ENCODE assay signal across 1 cellular context in the genomic region with DNA sequence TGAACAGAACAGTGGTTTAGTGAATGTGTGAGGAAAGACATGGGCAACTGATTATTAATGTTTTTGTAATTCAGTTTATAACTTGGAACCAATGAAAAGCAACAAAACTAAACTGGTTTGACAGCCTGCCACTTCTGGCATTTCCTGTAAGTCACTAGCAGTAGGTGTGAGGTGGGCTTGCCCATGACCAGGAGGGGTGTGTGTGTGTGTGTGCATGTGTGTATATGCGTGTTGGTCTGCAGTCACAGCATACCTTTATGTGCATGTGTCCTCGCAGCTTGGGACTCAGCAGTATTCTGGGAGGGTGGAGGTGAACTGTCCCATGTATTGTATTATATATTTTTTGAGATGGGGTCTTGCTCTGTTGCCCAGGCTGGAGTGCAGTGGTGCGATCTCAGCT.
TF ChIP-seq lines count a peak whose summit lies in the region.

No MANE protein-coding gene starts in this region.

TF ChIP-seq in H1, 55 proteins besides CTCF, POLR2A, EP300 and RAD21:
- TF ChIP-seq, protein P1, sequence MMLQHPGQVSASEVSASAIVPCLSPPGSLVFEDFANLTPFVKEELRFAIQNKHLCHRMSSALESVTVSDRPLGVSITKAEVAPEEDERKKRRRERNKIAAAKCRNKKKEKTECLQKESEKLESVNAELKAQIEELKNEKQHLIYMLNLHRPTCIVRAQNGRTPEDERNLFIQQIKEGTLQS (IDR thresholded peaks at IDR 0.05; ENCODE audit: insufficient read depth, low read depth, low read length) = no peak
- TF ChIP-seq GTF2F1 (IDR thresholded peaks at IDR 0.05; ENCODE audit: borderline replicate concordance, low read depth, low read length) = no peak
- no peak for TF ChIP-seq EGR1 (IDR thresholded peaks at IDR 0.05; ENCODE audit: borderline replicate concordance, low read depth, low read length)
- TF ChIP-seq ZNF274 (IDR thresholded peaks at IDR 0.05; ENCODE audit: borderline replicate concordance, extremely low read depth, low read length) = no peak
- TF ChIP-seq CREB1 (IDR thresholded peaks at IDR 0.05) = no peak
- TF ChIP-seq BCL11A (IDR thresholded peaks at IDR 0.05; ENCODE audit: low read depth in 2 of 2, low read length in 2 of 2) = no peak
- no peak for TF ChIP-seq SIX5 (IDR thresholded peaks at IDR 0.05; ENCODE audit: low read depth, low read length)
- no peak for TF ChIP-seq HDAC2 (IDR thresholded peaks at IDR 0.05; ENCODE audit: borderline replicate concordance in 1 of 2, low read depth in 2 of 2, low read length in 2 of 2)
- no peak for TF ChIP-seq NANOG (IDR thresholded peaks at IDR 0.05; ENCODE audit: insufficient read depth, low read depth, low read length, poor library complexity, severe bottlenecking)
- no peak for TF ChIP-seq POLR2AphosphoS5 (IDR thresholded peaks at IDR 0.05; ENCODE audit: low read depth, low read length)
- TF ChIP-seq YY1 (IDR thresholded peaks at IDR 0.05; ENCODE audit: low read depth, low read length) = no peak
- TF ChIP-seq RNF2 (IDR thresholded peaks at IDR 0.05; ENCODE audit: borderline replicate concordance, low read depth, low read length, missing control alignments, poor library complexity, severe bottlenecking) = no peak
- TF ChIP-seq ASH2L (IDR thresholded peaks at IDR 0.05; ENCODE audit: low read length) = no peak
- TF ChIP-seq, protein P2, sequence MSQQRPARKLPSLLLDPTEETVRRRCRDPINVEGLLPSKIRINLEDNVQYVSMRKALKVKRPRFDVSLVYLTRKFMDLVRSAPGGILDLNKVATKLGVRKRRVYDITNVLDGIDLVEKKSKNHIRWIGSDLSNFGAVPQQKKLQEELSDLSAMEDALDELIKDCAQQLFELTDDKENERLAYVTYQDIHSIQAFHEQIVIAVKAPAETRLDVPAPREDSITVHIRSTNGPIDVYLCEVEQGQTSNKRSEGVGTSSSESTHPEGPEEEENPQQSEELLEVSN (IDR thresholded peaks at IDR 0.05) = no peak
- TF ChIP-seq BACH1 (IDR thresholded peaks at IDR 0.05; ENCODE audit: low read length) = no peak
- no peak for TF ChIP-seq SRF (IDR thresholded peaks at IDR 0.05; ENCODE audit: low read depth, low read length)
- TF ChIP-seq RFX5 (IDR thresholded peaks at IDR 0.05; ENCODE audit: borderline replicate concordance, low read depth, low read length) = no peak
- TF ChIP-seq EZH2 (IDR thresholded peaks at IDR 0.05; ENCODE audit: low read depth, low read length, severe bottlenecking) = no peak
